In the genomic region with DNA sequence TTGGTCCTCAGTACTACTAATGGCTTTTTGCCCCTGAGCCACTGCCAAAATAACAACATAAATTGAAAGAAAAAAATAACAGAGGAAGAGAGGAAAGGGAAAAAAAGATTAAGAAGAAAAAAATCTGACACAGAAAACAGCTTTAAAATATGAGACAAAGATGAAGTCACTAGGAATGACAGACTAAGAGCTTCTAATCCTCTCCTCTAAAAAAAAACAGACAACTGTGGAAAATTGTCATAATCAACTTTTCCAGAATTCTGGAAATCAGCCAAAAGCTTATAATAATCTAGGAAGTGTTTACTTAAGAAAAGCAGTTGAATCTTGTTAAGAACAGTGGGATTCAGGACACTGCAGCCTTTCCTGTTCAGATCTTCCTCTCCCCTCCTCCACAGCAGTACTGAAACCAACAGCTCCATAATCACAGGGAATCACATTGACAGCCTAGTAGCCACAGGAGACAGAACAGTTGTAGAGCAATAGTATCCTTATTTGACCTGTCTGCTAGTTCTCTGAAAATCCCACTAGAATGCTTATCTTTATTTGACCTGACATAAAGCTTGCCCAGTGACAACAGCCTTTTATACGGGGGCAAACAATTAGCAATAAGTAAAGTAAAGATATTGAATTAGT, we compare ENCODE assay signal across 11 cellular contexts. TPM values are rescaled to one million over a fixed set of nuclear protein-coding genes. Genes with fewer than 3 reads are reported as not detected.
DNase-seq lines count a peak whose midpoint lies in the region; ATAC-seq and TF ChIP-seq lines count a peak whose summit lies in the region.
"Had no signal": no experiment of that assay in that cellular context is flagged by ENCODE, and none has a peak within 500 bp of the region (broad histone marks: within the 10 kb centered on the region; RNA-seq: fewer than 3 reads in every experiment).

No MANE protein-coding gene starts in this region.

- POLR2A ChIA-PET in activated CD4-positive, alpha-beta T cell treated with anti-CD3 and anti-CD28 coated beads, Interleukin-2, amount 10 ng/mL, durations not matched to agents 7 days and 5 days (lab: Charles Lee): no interaction called here

- no peaks in the 10 kb centered on the region for H3K27me3 Mint-ChIP-seq in brain
- no peaks in the 10 kb centered on the region for H3K27me3 Mint-ChIP-seq in activated CD4-positive, alpha-beta T cell treated with anti-CD3 and anti-CD28 coated beads, Interleukin-2, amount 10 ng/mL, durations not matched to agents 7 days and 5 days

- H3K4me3 Mint-ChIP-seq in brain: peak overlapping the region in 1 of 5 experiments; percentile 25
- no peak overlapping the region for H3K4me3 Mint-ChIP-seq in activated CD4-positive, alpha-beta T cell treated with anti-CD3 and anti-CD28 coated beads, Interleukin-2, amount 10 ng/mL, durations not matched to agents 7 days and 5 days
- H3K4me3 Mint-ChIP-seq: neural crest cell had no signal

- DNase-seq in A172 (ENCODE audit: low spot score) (peak; percentile 5), M059J (ENCODE audit: low read depth) (peak; percentile 23), iris pigment epithelial cell (ENCODE audit: low read depth) (peak; percentile 62), NCI-H128 (lab: John Stamatoyannopoulos, UW; ENCODE audit: unreplicated experiment) (no peak)
- no peak for DNase-seq in activated CD4-positive, alpha-beta T cell treated with anti-CD3 and anti-CD28 coated beads, Interleukin-2, amount 10 ng/mL, durations not matched to agents 7 days and 5 days
- DNase-seq: glutamatergic neuron had no signal

- H3K4me1 Mint-ChIP-seq in brain: peaks cover 19% of the 10 kb centered on the region
- no peaks in the 10 kb centered on the region for H3K4me1 Mint-ChIP-seq in activated CD4-positive, alpha-beta T cell treated with anti-CD3 and anti-CD28 coated beads, Interleukin-2, amount 10 ng/mL, durations not matched to agents 7 days and 5 days

- CTCF ChIA-PET in activated CD4-positive, alpha-beta T cell treated with anti-CD3 and anti-CD28 coated beads, Interleukin-2, amount 10 ng/mL, durations not matched to agents 7 days and 5 days (lab: Charles Lee): interaction anchor here (2.0 kb wide), 1 partner anchor 18 kb away, joined by 4 read pairs; no protein-coding TSS in a partner anchor

- H3K9me3 Mint-ChIP-seq in brain: no peaks in the 10 kb centered on the region
- no peaks in the 10 kb centered on the region for H3K9me3 Mint-ChIP-seq in activated CD4-positive, alpha-beta T cell treated with anti-CD3 and anti-CD28 coated beads, Interleukin-2, amount 10 ng/mL, durations not matched to agents 7 days and 5 days
- H3K9me3 Mint-ChIP-seq: activated naive CD4-positive, alpha-beta T cell treated with anti-CD3 and anti-CD28 coated beads, Interleukin-2, amount 50 U/mL, for 72 hours; neural crest cell had no signal

- TF ChIP-seq CTCF in brain (conservative IDR thresholded peaks at IDR 0.05): no peak

- peak overlapping the region in 4 of 5 experiments; percentile 3 to 86 (median 37) for H3K27ac Mint-ChIP-seq in brain
- H3K27ac Mint-ChIP-seq in activated CD4-positive, alpha-beta T cell treated with anti-CD3 and anti-CD28 coated beads, Interleukin-2, amount 10 ng/mL, durations not matched to agents 7 days and 5 days: no peak overlapping the region
- H3K27ac Mint-ChIP-seq: activated naive CD4-positive, alpha-beta T cell treated with anti-CD3 and anti-CD28 coated beads, Interleukin-2, amount 50 U/mL, for 72 hours had no signal

- peaks cover 76% of the 10 kb centered on the region for H3K36me3 Mint-ChIP-seq in brain
- peaks cover 38% of the 10 kb centered on the region for H3K36me3 Mint-ChIP-seq in activated CD4-positive, alpha-beta T cell treated with anti-CD3 and anti-CD28 coated beads, Interleukin-2, amount 10 ng/mL, durations not matched to agents 7 days and 5 days (ENCODE audit: low read depth)

- ATAC-seq in GM18520 (IDR thresholded peaks at IDR 0.05; ENCODE audit: unreplicated experiment) (no peak), GM19328 (IDR thresholded peaks at IDR 0.05; ENCODE audit: unreplicated experiment) (no peak)
- ATAC-seq: activated naive CD4-positive, alpha-beta T cell treated with anti-CD3 and anti-CD28 coated beads, Interleukin-2, amount 50 U/mL, for 72 hours had no signal

RNA-seq across cellular contexts. Expression of gene IBTK, which starts 41.6 kb away (rescaled TPM):
- total RNA-seq in A172 (2014; rRNA removed; shearing (Covaris generic)): 31.0 and 34.0 TPM in 2 replicates
- total RNA-seq in M059J (2014; rRNA removed; shearing (Covaris generic)): 27.7 and 36.7 TPM in 2 replicates
- polyA plus RNA-seq in brain (ENCODE audit: insufficient read depth, low read depth, low replicate concordance): 3.3 TPM
- 10 to 100 TPM; 26.8 to 27.3 TPM for total RNA-seq in activated CD4-positive, alpha-beta T cell treated with anti-CD3 and anti-CD28 coated beads, Interleukin-2, amount 10 ng/mL, durations not matched to agents 7 days and 5 days

Comparison
In these comparisons a context has a peak if more than half of its experiments do, and no peak if none do; other contexts are left out.
1. DNase-seq: peak in A172 (single experiment), M059J (single experiment) and iris pigment epithelial cell (single experiment); none in NCI-H128 (single experiment) and activated CD4-positive, alpha-beta T cell treated with anti-CD3 and anti-CD28 coated beads, Interleukin-2, amount 10 ng/mL, durations not matched to agents 7 days and 5 days (single experiment).